18 cellular contexts compared by ENCODE assay signal in the genomic region with DNA sequence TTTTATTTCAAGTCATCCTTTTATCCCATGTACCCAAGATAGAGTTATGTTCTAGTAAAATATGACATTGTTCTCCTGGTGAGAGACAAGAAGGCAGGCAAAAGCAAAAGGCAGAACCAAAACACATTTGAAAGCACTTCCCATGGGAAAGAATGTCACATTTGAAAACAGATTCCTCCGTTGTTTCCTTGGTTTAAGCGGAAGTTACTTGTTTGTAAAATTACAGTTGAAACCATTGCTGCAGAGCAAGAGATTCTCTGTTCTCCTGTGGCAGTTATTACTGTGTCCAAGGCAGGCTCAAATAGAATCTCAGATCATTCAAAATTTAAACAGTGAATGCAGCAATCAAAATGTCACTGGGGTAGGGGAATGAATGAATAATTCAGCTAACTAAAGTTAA.
DNase-seq lines count a peak whose midpoint lies in the region; ATAC-seq and TF ChIP-seq lines count a peak whose summit lies in the region.
"Had no signal": no experiment of that assay in that cellular context is flagged by ENCODE, and none has a peak within 500 bp of the region (broad histone marks: within the 10 kb centered on the region; RNA-seq: fewer than 3 reads in every experiment).

No MANE protein-coding gene starts in this region.

- H3K9me3 Mint-ChIP-seq in neural progenitor cell, result peaks cover 2% of the 10 kb centered on the region

- no peak for ATAC-seq in HG02885 (IDR thresholded peaks at IDR 0.05; ENCODE audit: poor library complexity, unreplicated experiment)
- no peak for ATAC-seq in Right ventricle myocardium inferior
- ATAC-seq: CD8-positive, alpha-beta T cell had no signal

- DNase-seq in SJSA1 (ENCODE audit: low read depth in 1 of 2, low spot score in 2 of 2), result peak in 1 of 2 experiments; percentile 73
- peak; percentile 44 for DNase-seq in fibroblast of villous mesenchyme (ENCODE audit: low read depth)
- no peak for DNase-seq in neural progenitor cell (ENCODE audit: low spot score)
- no peak for DNase-seq in cerebellar cortex (ENCODE audit: low spot score)
- no peak for DNase-seq in NCI-H2081 (lab: John Stamatoyannopoulos, UW)
- no peak for DNase-seq in Right ventricle myocardium inferior (ENCODE audit: missing footprints)
- DNase-seq: CD8-positive, alpha-beta T cell; DMS79; H7; Kasumi-1; MG63; NCI-H1048; NCI-H1436 treated with DMSO at 0.1 percent for 48 hours; NCI-H2081 treated with DMSO at 0.1 percent for 48 hours; SHP77 had no signal

- no peaks in the 10 kb centered on the region for H3K36me3 Mint-ChIP-seq in neural progenitor cell
- H3K36me3 Mint-ChIP-seq: CD8-positive, alpha-beta T cell; IgD-negative memory B cell had no signal

- H2AFZ ChIP-seq in neural progenitor cell (replicated peaks), result peak overlapping the region; percentile 9

- no peak for TF ChIP-seq CTCF in fibroblast of villous mesenchyme (IDR thresholded peaks at IDR 0.05; ENCODE audit: insufficient read depth, low read depth, low read length)
- TF ChIP-seq CTCF in neural progenitor cell (IDR thresholded peaks at IDR 0.05), result no peak

- H3K4me2 ChIP-seq in BLaER1 treated with 17β-estradiol and CSF1 and Interleukin-3, amounts not matched to agents 10 nM and 100 nM, result peak overlapping the region; percentile 54 to 83 (median 70)
- H3K4me2 ChIP-seq in neural progenitor cell, result no peak overlapping the region

- no peaks in the 10 kb centered on the region for H3K79me2 ChIP-seq in neural progenitor cell (ENCODE audit: low read depth)

- peak overlapping the region in 2 of 11 experiments; percentile 35 to 38; a peak in 5 of 22 replicates for H3K9ac ChIP-seq in BLaER1 treated with 17β-estradiol and CSF1 and Interleukin-3, amounts not matched to agents 10 nM and 100 nM
- no peak overlapping the region for H3K9ac ChIP-seq in neural progenitor cell

- peaks cover 20% of the 10 kb centered on the region for H3K4me1 Mint-ChIP-seq in neural progenitor cell
- H3K4me1 Mint-ChIP-seq: IgD-negative memory B cell had no signal

- H3K36me3 ChIP-seq in BLaER1 treated with 17β-estradiol and CSF1 and Interleukin-3, amounts not matched to agents 10 nM and 100 nM, result no peaks in the 10 kb centered on the region; a peak in 1 of 22 replicates
- H3K36me3 ChIP-seq in SJSA1 (no peaks in the 10 kb centered on the region), neural progenitor cell (no peaks in the 10 kb centered on the region)
- H3K36me3 ChIP-seq: MG63 had no signal

- no peaks in the 10 kb centered on the region for H4K20me1 ChIP-seq in BLaER1 treated with 17β-estradiol and CSF1 and Interleukin-3, amounts not matched to agents 10 nM and 100 nM
- H4K20me1 ChIP-seq in neural progenitor cell (ENCODE audit: low read depth), result no peaks in the 10 kb centered on the region

- H3K27ac Mint-ChIP-seq in neural progenitor cell, result peak overlapping the region; percentile 17
- H3K27ac Mint-ChIP-seq: CD8-positive, alpha-beta T cell; IgD-negative memory B cell had no signal

- intact Hi-C loops in Right ventricle myocardium inferior (cut with DNase I), result no loop called here

- H3K4me3 Mint-ChIP-seq in neural progenitor cell, result no peak overlapping the region
- H3K4me3 Mint-ChIP-seq: CD8-positive, alpha-beta T cell; IgD-negative memory B cell had no signal

- H3K9me3 ChIP-seq in BLaER1 treated with 17β-estradiol and CSF1 and Interleukin-3, amounts not matched to agents 10 nM and 100 nM (replicated peaks in 1 of 11), result peaks cover 9 to 24% (median 19%) of the 10 kb centered on the region in 11 experiments; a peak in 21 of 22 replicates
- H3K9me3 ChIP-seq in SJSA1 (replicated peaks) (no peaks in the 10 kb centered on the region), neural progenitor cell (ENCODE audit: low read depth) (no peaks in the 10 kb centered on the region)

- peak overlapping the region in 2 of 10 experiments; percentile 15 to 24; a peak in 3 of 20 replicates for H3K4me3 ChIP-seq in BLaER1 treated with 17β-estradiol and CSF1 and Interleukin-3, amounts not matched to agents 10 nM and 100 nM
- H3K4me3 ChIP-seq in SJSA1 (no peak overlapping the region), fibroblast of villous mesenchyme (ENCODE audit: low read depth, low read length) (no peak overlapping the region), neural progenitor cell (no peak overlapping the region)
- H3K4me3 ChIP-seq: MG63 had no signal

- peaks cover 24 to 46% (median 38%) of the 10 kb centered on the region in 10 experiments for H3K4me1 ChIP-seq in BLaER1 treated with 17β-estradiol and CSF1 and Interleukin-3, amounts not matched to agents 10 nM and 100 nM
- H3K4me1 ChIP-seq in SJSA1 (replicated peaks) (peaks cover 37% of the 10 kb centered on the region), neural progenitor cell (peaks cover 1% of the 10 kb centered on the region)

- peak overlapping the region in 7 of 11 experiments; percentile 47 to 67 (median 53); a peak in 13 of 22 replicates for H3K27ac ChIP-seq in BLaER1 treated with 17β-estradiol and CSF1 and Interleukin-3, amounts not matched to agents 10 nM and 100 nM
- H3K27ac ChIP-seq in SJSA1 (peak overlapping the region; percentile 88), neural progenitor cell (no peak overlapping the region)

- H3K27me3 Mint-ChIP-seq in neural progenitor cell (ENCODE audit: insufficient read depth, low read depth), result peaks cover 6% of the 10 kb centered on the region
- H3K27me3 Mint-ChIP-seq: IgD-negative memory B cell had no signal

- H3K27me3 ChIP-seq in BLaER1 treated with 17β-estradiol and CSF1 and Interleukin-3, amounts not matched to agents 10 nM and 100 nM, result no peaks in the 10 kb centered on the region
- H3K27me3 ChIP-seq in SJSA1 (replicated peaks) (no peaks in the 10 kb centered on the region), neural progenitor cell (no peaks in the 10 kb centered on the region)
- H3K27me3 ChIP-seq: MG63 had no signal

- H3F3A ChIP-seq in neural progenitor cell (ENCODE audit: low read depth), result no peaks in the 10 kb centered on the region
